In the genomic region with DNA sequence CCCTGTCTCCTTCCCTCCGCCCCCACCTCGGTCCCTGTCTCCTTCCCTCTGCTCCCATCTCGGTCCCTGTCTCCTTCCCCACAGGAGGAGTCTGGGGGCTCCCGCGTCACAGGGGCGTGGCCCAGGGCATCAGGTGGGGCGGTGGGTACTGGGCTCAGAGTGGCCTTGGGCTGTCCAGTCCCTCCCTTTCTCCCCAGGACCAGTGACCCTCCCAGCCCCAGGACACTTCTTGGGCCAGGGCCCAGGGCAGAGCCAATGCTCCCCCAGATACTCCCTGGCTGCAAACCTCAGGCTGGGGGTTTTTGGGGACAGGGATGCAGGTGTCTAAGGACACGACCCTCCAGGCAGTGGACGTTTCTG, we compare ENCODE assay signal across 20 cellular contexts. TPM values are rescaled to one million over a fixed set of nuclear protein-coding genes. Genes with fewer than 3 reads are reported as not detected.
A peak's percentile ranks its signal among the peaks of the same experiment; 100 is the strongest.
DNase-seq lines count a peak whose midpoint lies in the region; ATAC-seq and TF ChIP-seq lines count a peak whose summit lies in the region.
"Had no signal": no experiment of that assay in that cellular context is flagged by ENCODE, and none has a peak within 500 bp of the region (broad histone marks: within the 10 kb centered on the region; RNA-seq: fewer than 3 reads in every experiment).

No MANE protein-coding gene starts in this region.

- POLR2A ChIA-PET in activated CD4-positive, alpha-beta memory T cell treated with anti-CD3 and anti-CD28 coated beads for 36 hours (lab: Charles Lee): no interaction called here
- POLR2A ChIA-PET in activated CD4-positive, alpha-beta memory T cell treated with anti-CD3 and anti-CD28 coated beads, Interleukin-2, amount 10 ng/mL, durations not matched to agents 7 days and 5 days (lab: Charles Lee): no interaction called here

- peak; percentile 9 for DNase-seq in activated CD4-positive, alpha-beta memory T cell treated with anti-CD3 and anti-CD28 coated beads for 36 hours
- DNase-seq in activated CD4-positive, alpha-beta memory T cell treated with anti-CD3 and anti-CD28 coated beads, Interleukin-2, amount 10 ng/mL, durations not matched to agents 7 days and 5 days: no peak
- DNase-seq in NT2/D1 (ENCODE audit: low read depth, low spot score): no peak
- DNase-seq in left colon: peak; percentile 12 to 28
- peak; percentile 68 for DNase-seq in sigmoid colon
- DNase-seq in GM13977 (ENCODE audit: low spot score): no peak
- DNase-seq in UCSD-AML1 (lab: John Stamatoyannopoulos, UW; ENCODE audit: unreplicated experiment): no peak
- DNase-seq in NCI-H446 (lab: John Stamatoyannopoulos, UW): no peak
- DNase-seq: activated CD4-positive, alpha-beta T cell treated with anti-CD3 and anti-CD28 coated beads for 36 hours; activated CD8-positive, alpha-beta memory T cell treated with anti-CD3 and anti-CD28 coated beads, Interleukin-2, amount 50 U/mL, for 48 hours; CD4-positive, CD25-positive, alpha-beta regulatory T cell; effector CD8-positive, alpha-beta T cell; GF-D8; NCI-H226; stimulated activated CD4-positive, alpha-beta T cell treated with anti-CD3 and anti-CD28 coated beads, Interleukin-2, amount 100 ng/mL, for 24 hours; T-helper 9 cell had no signal

- H3K4me1 Mint-ChIP-seq in activated CD4-positive, alpha-beta memory T cell treated with anti-CD3 and anti-CD28 coated beads for 36 hours (ENCODE audit: low read depth): peaks cover 6% of the 10 kb centered on the region
- peaks cover 6% of the 10 kb centered on the region for H3K4me1 Mint-ChIP-seq in activated CD4-positive, alpha-beta memory T cell treated with anti-CD3 and anti-CD28 coated beads, Interleukin-2, amount 10 ng/mL, durations not matched to agents 7 days and 5 days
- H3K4me1 Mint-ChIP-seq: central memory CD8-positive, alpha-beta T cell had no signal

- TF ChIP-seq POLR2A in sigmoid colon (IDR thresholded peaks at IDR 0.05): no peak

- TF ChIP-seq EP300 in sigmoid colon (IDR thresholded peaks at IDR 0.05): no peak

- peak overlapping the region; percentile 42 for H3K9ac ChIP-seq in NT2/D1 (ENCODE audit: insufficient read length, low read depth)

- intact Hi-C loops in activated CD4-positive, alpha-beta memory T cell treated with anti-CD3 and anti-CD28 coated beads for 36 hours (cut with micrococcal nuclease): no loop called here
- intact Hi-C loops in left colon (cut with DNase I, micrococcal nuclease): no loop called here
- intact Hi-C loops in sigmoid colon (cut with DNase I): no loop called here

- WGBS in sigmoid colon, 2 donors: 38 to 67% methylated on average over 9 of the region's 9 CpGs

- peaks cover 2% of the 10 kb centered on the region for H3K27me3 Mint-ChIP-seq in activated CD4-positive, alpha-beta memory T cell treated with anti-CD3 and anti-CD28 coated beads for 36 hours
- H3K27me3 Mint-ChIP-seq in activated CD4-positive, alpha-beta memory T cell treated with anti-CD3 and anti-CD28 coated beads, Interleukin-2, amount 10 ng/mL, durations not matched to agents 7 days and 5 days: peaks cover 3% of the 10 kb centered on the region
- H3K27me3 Mint-ChIP-seq: activated CD4-positive, alpha-beta T cell treated with anti-CD3 and anti-CD28 coated beads for 36 hours; CD4-positive, CD25-positive, alpha-beta regulatory T cell; central memory CD8-positive, alpha-beta T cell; IgD-negative memory B cell had no signal

- TF ChIP-seq CTCF in sigmoid colon (IDR thresholded peaks at IDR 0.05) (no peak), GM13977 (IDR thresholded peaks at IDR 0.05; ENCODE audit: extremely low read depth, insufficient read depth, missing control alignments) (no peak)

- H3K4me3 ChIP-seq in NT2/D1 (ENCODE audit: insufficient read length, low read depth): no peak overlapping the region
- H3K4me3 ChIP-seq in sigmoid colon: no peak overlapping the region

- CTCF ChIA-PET in activated CD4-positive, alpha-beta memory T cell treated with anti-CD3 and anti-CD28 coated beads for 36 hours (lab: Charles Lee): no interaction called here
- CTCF ChIA-PET in activated CD4-positive, alpha-beta memory T cell treated with anti-CD3 and anti-CD28 coated beads, Interleukin-2, amount 10 ng/mL, durations not matched to agents 7 days and 5 days (lab: Charles Lee): no interaction called here

- H3K36me3 ChIP-seq in NT2/D1 (ENCODE audit: insufficient read depth, insufficient read length, low read length) (peaks cover 20% of the 10 kb centered on the region), sigmoid colon (no peaks in the 10 kb centered on the region)

- H3K9me3 ChIP-seq in NT2/D1 (ENCODE audit: insufficient read depth, low read length) (no peaks in the 10 kb centered on the region), sigmoid colon (no peaks in the 10 kb centered on the region)

- ATAC-seq in left colon: no peak

- peaks cover 2% of the 10 kb centered on the region for H3K36me3 Mint-ChIP-seq in activated CD4-positive, alpha-beta memory T cell treated with anti-CD3 and anti-CD28 coated beads for 36 hours
- H3K36me3 Mint-ChIP-seq in activated CD4-positive, alpha-beta memory T cell treated with anti-CD3 and anti-CD28 coated beads, Interleukin-2, amount 10 ng/mL, durations not matched to agents 7 days and 5 days (ENCODE audit: low read depth): no peaks in the 10 kb centered on the region
- H3K36me3 Mint-ChIP-seq: CD4-positive, CD25-positive, alpha-beta regulatory T cell; IgD-negative memory B cell had no signal

- H3K27me3 ChIP-seq in NT2/D1 (ENCODE audit: insufficient read depth, insufficient read length): peaks cover 13% of the 10 kb centered on the region
- peaks cover 0 to 13% (median 0%) of the 10 kb centered on the region in 3 donors for H3K27me3 ChIP-seq in sigmoid colon

- in situ Hi-C loops in GM13977 (cut with MboI; ENCODE audit: low pct_unique_long_range_greater_than_20kb, low sequenced_read_pairs, unreplicated experiment): no loop called here

- H3K4me3 Mint-ChIP-seq in activated CD4-positive, alpha-beta memory T cell treated with anti-CD3 and anti-CD28 coated beads for 36 hours: no peak overlapping the region
- no peak overlapping the region for H3K4me3 Mint-ChIP-seq in activated CD4-positive, alpha-beta memory T cell treated with anti-CD3 and anti-CD28 coated beads, Interleukin-2, amount 10 ng/mL, durations not matched to agents 7 days and 5 days
- H3K4me3 Mint-ChIP-seq: activated CD4-positive, alpha-beta T cell treated with anti-CD3 and anti-CD28 coated beads for 36 hours; CD4-positive, CD25-positive, alpha-beta regulatory T cell; central memory CD8-positive, alpha-beta T cell had no signal

- H3K4me1 ChIP-seq in NT2/D1 (ENCODE audit: insufficient read depth, insufficient read length): peaks cover 2% of the 10 kb centered on the region
- peaks cover 0 to 14% (median 14%) of the 10 kb centered on the region in 4 donors for H3K4me1 ChIP-seq in sigmoid colon

- no peak overlapping the region for H3K27ac ChIP-seq in sigmoid colon
- H3K27ac ChIP-seq: SK-N-MC had no signal

- no peaks in the 10 kb centered on the region for H3K9me3 Mint-ChIP-seq in activated CD4-positive, alpha-beta memory T cell treated with anti-CD3 and anti-CD28 coated beads for 36 hours
- no peaks in the 10 kb centered on the region for H3K9me3 Mint-ChIP-seq in activated CD4-positive, alpha-beta memory T cell treated with anti-CD3 and anti-CD28 coated beads, Interleukin-2, amount 10 ng/mL, durations not matched to agents 7 days and 5 days
- H3K9me3 Mint-ChIP-seq: CD4-positive, CD25-positive, alpha-beta regulatory T cell; central memory CD8-positive, alpha-beta T cell; IgD-negative memory B cell had no signal

- no peak overlapping the region for H3K27ac Mint-ChIP-seq in activated CD4-positive, alpha-beta memory T cell treated with anti-CD3 and anti-CD28 coated beads for 36 hours
- no peak overlapping the region for H3K27ac Mint-ChIP-seq in activated CD4-positive, alpha-beta memory T cell treated with anti-CD3 and anti-CD28 coated beads, Interleukin-2, amount 10 ng/mL, durations not matched to agents 7 days and 5 days
- H3K27ac Mint-ChIP-seq: activated CD4-positive, alpha-beta T cell treated with anti-CD3 and anti-CD28 coated beads for 36 hours; CD4-positive, CD25-positive, alpha-beta regulatory T cell had no signal

RNA-seq across cellular contexts. Expression of a gene that starts 6.8 kb away (rescaled TPM):
- total RNA-seq in activated CD4-positive, alpha-beta memory T cell treated with anti-CD3 and anti-CD28 coated beads for 36 hours: not detected
- not detected for total RNA-seq in activated CD4-positive, alpha-beta memory T cell treated with anti-CD3 and anti-CD28 coated beads, Interleukin-2, amount 10 ng/mL, durations not matched to agents 7 days and 5 days
- total RNA-seq in left colon (1 to 10 TPM; 3.4 to 5.3 TPM), sigmoid colon (not detected)
- polyA plus RNA-seq in sigmoid colon: 1 to 10 TPM in 2 of 3 donors, under 1 TPM in 1; 0.60 to 3.7 (median 1.9) TPM
- total RNA-seq: activated CD4-positive, alpha-beta T cell treated with anti-CD3 and anti-CD28 coated beads for 36 hours; aorta; CD4-positive, CD25-positive, alpha-beta regulatory T cell had no signal
- polyA plus RNA-seq: aorta; CD4-positive, CD25-positive, alpha-beta regulatory T cell; IgD-negative memory B cell had no signal

RNA-seq across cellular contexts. Expression of a gene that starts 35.0 kb away (rescaled TPM):
- total RNA-seq in activated CD4-positive, alpha-beta memory T cell treated with anti-CD3 and anti-CD28 coated beads for 36 hours: 10 to 100 TPM; 19.5 to 20.5 TPM
- total RNA-seq in activated CD4-positive, alpha-beta memory T cell treated with anti-CD3 and anti-CD28 coated beads, Interleukin-2, amount 10 ng/mL, durations not matched to agents 7 days and 5 days: 10 to 100 TPM; 18.6 to 19.9 TPM
- total RNA-seq in left colon (10 to 100 TPM; 17.6 to 28.6 TPM), sigmoid colon (10 to 100 TPM in 2 of 4 donors, 1 to 10 TPM in 2; 7.9 to 13.8 (median 10.4) TPM)
- polyA plus RNA-seq in sigmoid colon: 10 to 100 TPM in 1 of 3 donors, 1 to 10 TPM in 2; 6.6 to 25.3 (median 6.9) TPM

Comparison
In these comparisons a context has a peak if more than half of its experiments do, and no peak if none do; other contexts are left out.
1. DNase-seq: peak in activated CD4-positive, alpha-beta memory T cell treated with anti-CD3 and anti-CD28 coated beads for 36 hours (single experiment), left colon (2 of 2) and sigmoid colon (single experiment); none in activated CD4-positive, alpha-beta memory T cell treated with anti-CD3 and anti-CD28 coated beads, Interleukin-2, amount 10 ng/mL, durations not matched to agents 7 days and 5 days (single experiment), NT2/D1 (single experiment), GM13977 (single experiment), UCSD-AML1 (single experiment) and NCI-H446 (0 of 2).
2. RNA of a gene that starts 6.8 kb away (total RNA-seq): 3.4 to 5.3 TPM in left colon; not detected in activated CD4-positive, alpha-beta memory T cell treated with anti-CD3 and anti-CD28 coated beads for 36 hours, not detected in activated CD4-positive, alpha-beta memory T cell treated with anti-CD3 and anti-CD28 coated beads, Interleukin-2, amount 10 ng/mL, durations not matched to agents 7 days and 5 days and not detected in sigmoid colon; every median in the first group is over 4 times any median in the second.